Comparison of ENCODE assay signal across 28 cellular contexts in genomic region chr11:44776840-44777536, GRCh38. TPM values are rescaled to one million over a fixed set of nuclear protein-coding genes. Genes with fewer than 3 reads are reported as not detected.
DNase-seq lines count a peak whose midpoint lies in the region; ATAC-seq and TF ChIP-seq lines count a peak whose summit lies in the region.
"Had no signal": no experiment of that assay in that cellular context is flagged by ENCODE, and none has a peak within 500 bp of the region (broad histone marks: within the 10 kb centered on the region; RNA-seq: fewer than 3 reads in every experiment).

No MANE protein-coding gene starts in this region.

- H3K36me3 ChIP-seq in muscle layer of colon (ENCODE audit: insufficient read depth, low read length), result no peaks in the 10 kb centered on the region
- no peaks in the 10 kb centered on the region for H3K36me3 ChIP-seq in transverse colon
- H3K36me3 ChIP-seq: breast epithelium, gastrocnemius medialis, prostate gland, upper lobe of left lung had no signal

- H3K27me3 ChIP-seq in muscle layer of colon (ENCODE audit: control insufficient read depth in 1 of 2, insufficient read depth in 2 of 2, low read length in 2 of 2) (no peaks in the 10 kb centered on the region), transverse colon (peaks cover 17% of the 10 kb centered on the region)
- H3K27me3 ChIP-seq: breast epithelium, gastrocnemius medialis, upper lobe of left lung had no signal

- H3K27me3 Mint-ChIP-seq in activated T-helper 17 cell treated with anti-CD3 and anti-CD28 coated beads, Interleukin-2, amount 50 U/mL, for 72 hours, result no peaks in the 10 kb centered on the region
- H3K27me3 Mint-ChIP-seq: activated naive CD8-positive, alpha-beta T cell had no signal

- intact Hi-C loops in cardiac septum (cut with DNase I) (loop anchor here (5.0 kb wide), 1 partner anchor 115 kb away; no protein-coding TSS in a partner anchor), left cardiac atrium (cut with DNase I) (loop anchor here in 1 of 2 donors (5.0 kb wide), 1 partner anchor 40 kb away; no protein-coding TSS in a partner anchor), transverse colon (cut with DNase I; ENCODE audit: low total_unique reads) (loop anchor here (5.0 kb wide), 1 partner anchor 50 kb away; the partner anchor contains the start of gene TSPAN18)

- H3K9me3 Mint-ChIP-seq in activated T-helper 17 cell treated with anti-CD3 and anti-CD28 coated beads, Interleukin-2, amount 50 U/mL, for 72 hours, result no peaks in the 10 kb centered on the region
- H3K9me3 Mint-ChIP-seq: CD4-positive, CD25-positive, alpha-beta regulatory T cell; memory B cell; stimulated activated effector memory CD8-positive, alpha-beta T cell treated with anti-CD3 and anti-CD28 coated beads, Interleukin-12 subunit alpha, Interleukin-12 subunit beta, amount 100 ng/mL, for 72 hours; T-helper 1 cell treated with Interleukin-12 subunit alpha and Interleukin-12 subunit beta and Interleukin-4 antibody, amounts not matched to agents 30 μg/mL and 1 μg/mL, for 36 hours had no signal

- no peaks in the 10 kb centered on the region for H3K9me3 ChIP-seq in muscle layer of colon (ENCODE audit: low read length)
- no peaks in the 10 kb centered on the region for H3K9me3 ChIP-seq in transverse colon
- H3K9me3 ChIP-seq: breast epithelium, gastrocnemius medialis, prostate gland, upper lobe of left lung had no signal

- H3K27ac ChIP-seq in muscle layer of colon (ENCODE audit: low read depth, low read length) (peak overlapping the region; percentile 81), transverse colon (peak overlapping the region in 3 of 4 donors; percentile 69 to 86 (median 85))
- H3K27ac ChIP-seq: breast epithelium, gastrocnemius medialis, prostate gland, RWPE1, upper lobe of left lung had no signal

- 73 to 100% methylated on average over 1 to 3 of the region's 3 CpGs for WGBS in transverse colon (ENCODE audit: low coverage in 1 of 2), 2 donors

- no peaks in the 10 kb centered on the region for H3K36me3 Mint-ChIP-seq in activated T-helper 17 cell treated with anti-CD3 and anti-CD28 coated beads, Interleukin-2, amount 50 U/mL, for 72 hours (ENCODE audit: low read depth)
- H3K36me3 Mint-ChIP-seq: activated naive CD8-positive, alpha-beta T cell; memory B cell; stimulated activated effector memory CD8-positive, alpha-beta T cell treated with anti-CD3 and anti-CD28 coated beads, Interleukin-12 subunit alpha, Interleukin-12 subunit beta, amount 100 ng/mL, for 72 hours had no signal

- DNase-seq in cardiac septum (ENCODE audit: low spot score) (peak; percentile 55), left cardiac atrium (no peak), transverse colon (no peak), omental fat pad (ENCODE audit: low spot score) (no peak), NCI-H2227 (lab: John Stamatoyannopoulos, UW; ENCODE audit: unreplicated experiment) (no peak)
- DNase-seq: activated CD8-positive, alpha-beta memory T cell treated with anti-CD3 and anti-CD28 coated beads for 24 hours; activated effector memory CD4-positive, alpha-beta T cell treated with anti-CD3 and anti-CD28 coated beads, Interleukin-2, amount 50 U/mL, for 16 hours; activated T-cell treated with anti-CD3 and anti-CD28 coated beads for 4 hours; CD4-positive, CD25-positive, alpha-beta regulatory T cell; DND-41; gastrocnemius medialis; GF-D8; hippocampal formation; NCI-H1048; upper lobe of left lung had no signal

- H3K4me1 Mint-ChIP-seq in activated T-helper 17 cell treated with anti-CD3 and anti-CD28 coated beads, Interleukin-2, amount 50 U/mL, for 72 hours, result peaks cover 30% of the 10 kb centered on the region

- peak overlapping the region; percentile 22 for H3K27ac Mint-ChIP-seq in activated T-helper 17 cell treated with anti-CD3 and anti-CD28 coated beads, Interleukin-2, amount 50 U/mL, for 72 hours
- H3K27ac Mint-ChIP-seq: activated naive CD8-positive, alpha-beta T cell; CD4-positive, CD25-positive, alpha-beta regulatory T cell; memory B cell; stimulated activated effector memory CD8-positive, alpha-beta T cell treated with anti-CD3 and anti-CD28 coated beads, Interleukin-12 subunit alpha, Interleukin-12 subunit beta, amount 100 ng/mL, for 72 hours; T-helper 1 cell treated with Interleukin-12 subunit alpha and Interleukin-12 subunit beta and Interleukin-4 antibody, amounts not matched to agents 30 μg/mL and 1 μg/mL, for 36 hours had no signal

- TF ChIP-seq CTCF in transverse colon (IDR thresholded peaks at IDR 0.05), result no peak
- TF ChIP-seq CTCF in omental fat pad (IDR thresholded peaks at IDR 0.05), result no peak

- no peak for ATAC-seq in left cardiac atrium
- ATAC-seq in activated T-helper 17 cell treated with anti-CD3 and anti-CD28 coated beads, Interleukin-2, amount 50 U/mL, for 72 hours (replicated peaks), result no peak
- no peak for ATAC-seq in GM18907 (IDR thresholded peaks at IDR 0.05; ENCODE audit: unreplicated experiment)
- no peak for ATAC-seq in omental fat pad (ENCODE audit: low FRiP score)
- ATAC-seq: gastrocnemius medialis; stimulated activated effector memory CD8-positive, alpha-beta T cell treated with anti-CD3 and anti-CD28 coated beads, Interleukin-12 subunit alpha, Interleukin-12 subunit beta, amount 100 ng/mL, for 72 hours had no signal

- no peak for TF ChIP-seq EP300 in transverse colon (IDR thresholded peaks at IDR 0.05; ENCODE audit: low read depth)

- no peak overlapping the region for H3K4me3 ChIP-seq in muscle layer of colon (ENCODE audit: low read depth in 1 of 2, low read length in 2 of 2)
- no peak overlapping the region for H3K4me3 ChIP-seq in transverse colon
- H3K4me3 ChIP-seq: breast epithelium, gastrocnemius medialis, prostate gland, upper lobe of left lung had no signal

- H3K9ac ChIP-seq in muscle layer of colon (ENCODE audit: low read length), result no peak overlapping the region

- no peak for TF ChIP-seq POLR2A in transverse colon (IDR thresholded peaks at IDR 0.05)

- in situ Hi-C loops in transverse colon (cut with MboI; ENCODE audit: low pct_ligation_motif_present in 1 of 4, low pct_unique_long_range_greater_than_20kb in 1 of 4, low sequenced_read_pairs in 3 of 4), result no loop called here

- H3K4me3 Mint-ChIP-seq in activated T-helper 17 cell treated with anti-CD3 and anti-CD28 coated beads, Interleukin-2, amount 50 U/mL, for 72 hours, result no peak overlapping the region
- H3K4me3 Mint-ChIP-seq: activated naive CD8-positive, alpha-beta T cell; CD4-positive, CD25-positive, alpha-beta regulatory T cell; memory B cell; stimulated activated effector memory CD8-positive, alpha-beta T cell treated with anti-CD3 and anti-CD28 coated beads, Interleukin-12 subunit alpha, Interleukin-12 subunit beta, amount 100 ng/mL, for 72 hours; T-helper 1 cell treated with Interleukin-12 subunit alpha and Interleukin-12 subunit beta and Interleukin-4 antibody, amounts not matched to agents 30 μg/mL and 1 μg/mL, for 36 hours had no signal

- H3K4me1 ChIP-seq in muscle layer of colon (ENCODE audit: insufficient read depth, low read length) (peaks cover 78% of the 10 kb centered on the region), transverse colon (peaks cover 0 to 23% (median 10%) of the 10 kb centered on the region in 4 donors)
- H3K4me1 ChIP-seq: breast epithelium, prostate gland had no signal

RNA-seq across cellular contexts. Expression of gene TSPAN18, which starts 50.2 kb away (rescaled TPM):
- total RNA-seq in cardiac septum (153 TPM), left cardiac atrium (100 to 1,000 TPM; 152 to 166 TPM), transverse colon (10 to 100 TPM in 1 of 4 donors, 1 to 10 TPM in 3; 2.6 to 28.9 (median 4.9) TPM), omental fat pad (10 to 100 TPM in 1 of 4 donors, 1 to 10 TPM in 3; 2.2 to 18.1 (median 3.4) TPM)
- 1 to 10 TPM; 3.3 to 3.9 TPM for total RNA-seq in activated T-helper 17 cell treated with anti-CD3 and anti-CD28 coated beads, Interleukin-2, amount 50 U/mL, for 72 hours
- total RNA-seq: fibroblast of lung, NCI-H460, OCI-LY7 had no signal
